In genomic region chr5:90050135-90050534, GRCh38 we compare ENCODE assay signal across 21 cellular contexts.
DNase-seq lines count a peak whose midpoint lies in the region; FAIRE-seq and TF ChIP-seq lines count a peak whose summit lies in the region.
"Had no signal": no experiment of that assay in that cellular context is flagged by ENCODE, and none has a peak within 500 bp of the region (broad histone marks: within the 10 kb centered on the region; RNA-seq: fewer than 3 reads in every experiment).

No MANE protein-coding gene starts in this region.

- TF ChIP-seq CTCF in MCF 10A (IDR thresholded peaks at IDR 0.05; ENCODE audit: unreplicated experiment), result no peak
- TF ChIP-seq CTCF in breast epithelium (IDR thresholded peaks at IDR 0.05), result no peak
- TF ChIP-seq CTCF in bronchial epithelial cell (IDR thresholded peaks at IDR 0.05; ENCODE audit: insufficient read depth, low read length, severe bottlenecking), result no peak

- no peaks in the 10 kb centered on the region for H3K4me1 Mint-ChIP-seq in MCF 10A (ENCODE audit: insufficient read depth, unreplicated experiment)
- H3K4me1 Mint-ChIP-seq in CD8-positive, alpha-beta memory T cell, result no peaks in the 10 kb centered on the region

- no peaks in the 10 kb centered on the region for H3K27me3 Mint-ChIP-seq in MCF 10A (ENCODE audit: insufficient read depth, unreplicated experiment)
- peaks cover 0 to 2% of the 10 kb centered on the region in 2 donors for H3K27me3 Mint-ChIP-seq in CD8-positive, alpha-beta memory T cell

- POLR2A ChIA-PET in MCF 10A (lab: Yijun Ruan, JAX), result no interaction called here
- POLR2A ChIA-PET in CD8-positive, alpha-beta memory T cell (lab: Charles Lee), result no interaction called here

- H3K4me3 Mint-ChIP-seq in MCF 10A (ENCODE audit: unreplicated experiment), result no peak overlapping the region
- H3K4me3 Mint-ChIP-seq in CD8-positive, alpha-beta memory T cell, result no peak overlapping the region
- H3K4me3 Mint-ChIP-seq: HFFc6 had no signal

- DNase-seq in MCF 10A (ENCODE audit: unreplicated experiment) (peak; percentile 0), breast epithelium (ENCODE audit: low spot score in 2 of 2) (no peak), bronchial epithelial cell (ENCODE audit: low read depth) (peak; percentile 57), occipital lobe (lab: John Stamatoyannopoulos, UW) (peak; percentile 10), dermis blood vessel endothelial cell (no peak), inferior parietal cortex (ENCODE audit: extremely low spot score) (no peak), medulla oblongata (ENCODE audit: extremely low spot score) (no peak)
- no peak for DNase-seq in CD8-positive, alpha-beta memory T cell
- DNase-seq: HFFc6, MG63, NCI-H1105 treated with DMSO at 0.1 percent for 48 hours, NCI-H1694 treated with DMSO at 0.1 percent for 48 hours, NCI-H2107, NCI-H345, NCI-H526, RPMI8226, SJCRH30 had no signal

- no TSS peak for BruUV-seq in MCF 10A (replicated peaks; lab: Mats Ljungman, UMichigan)

- no peak for FAIRE-seq in bronchial epithelial cell (lab: Jason Lieb, UNC)
- FAIRE-seq: GM19239, HepG2 had no signal

- no peaks in the 10 kb centered on the region for H3K36me3 Mint-ChIP-seq in MCF 10A (ENCODE audit: insufficient read depth, unreplicated experiment)
- H3K36me3 Mint-ChIP-seq in CD8-positive, alpha-beta memory T cell, result no peaks in the 10 kb centered on the region

- H3K9me3 Mint-ChIP-seq in MCF 10A (ENCODE audit: unreplicated experiment), result peaks cover 8% of the 10 kb centered on the region
- H3K9me3 Mint-ChIP-seq in CD8-positive, alpha-beta memory T cell, result peaks cover 2 to 7% (median 4%) of the 10 kb centered on the region in 5 donors

- H3K27ac Mint-ChIP-seq in MCF 10A (ENCODE audit: low read depth, unreplicated experiment), result no peak overlapping the region
- H3K27ac Mint-ChIP-seq in CD8-positive, alpha-beta memory T cell, result no peak overlapping the region
- H3K27ac Mint-ChIP-seq: HFFc6 had no signal

- no peak overlapping the region for H3K27ac ChIP-seq in breast epithelium
- H3K27ac ChIP-seq in CD8-positive, alpha-beta memory T cell (ENCODE audit: low read depth, low read length), result no peak overlapping the region
- H3K27ac ChIP-seq: BLaER1 treated with 17β-estradiol and CSF1 and Interleukin-3, amounts not matched to agents 10 nM and 100 nM; KMS-11; SJCRH30 had no signal

- H3K4me1 ChIP-seq in breast epithelium, result no peaks in the 10 kb centered on the region
- no peaks in the 10 kb centered on the region for H3K4me1 ChIP-seq in CD8-positive, alpha-beta memory T cell (ENCODE audit: insufficient read depth, low read length)
- H3K4me1 ChIP-seq: BLaER1 treated with 17β-estradiol and CSF1 and Interleukin-3, amounts not matched to agents 10 nM and 100 nM; SJCRH30 had no signal

- H3K36me3 ChIP-seq in breast epithelium, result no peaks in the 10 kb centered on the region
- H3K36me3 ChIP-seq in bronchial epithelial cell (ENCODE audit: control insufficient read depth, insufficient read depth, low read length), result no peaks in the 10 kb centered on the region
- no peaks in the 10 kb centered on the region for H3K36me3 ChIP-seq in CD8-positive, alpha-beta memory T cell (ENCODE audit: insufficient read depth, low read length)
- H3K36me3 ChIP-seq: BLaER1 treated with 17β-estradiol and CSF1 and Interleukin-3, amounts not matched to agents 10 nM and 100 nM; MG63; SJCRH30 had no signal

- H3K9me3 ChIP-seq in breast epithelium, result no peaks in the 10 kb centered on the region
- no peaks in the 10 kb centered on the region for H3K9me3 ChIP-seq in CD8-positive, alpha-beta memory T cell (ENCODE audit: low read length)
- H3K9me3 ChIP-seq: MG63, SJCRH30 had no signal

- H3K4me3 ChIP-seq in breast epithelium (no peak overlapping the region), bronchial epithelial cell (ENCODE audit: low read depth, low read length) (no peak overlapping the region)
- no peak overlapping the region for H3K4me3 ChIP-seq in CD8-positive, alpha-beta memory T cell (ENCODE audit: low read length)
- H3K4me3 ChIP-seq: BLaER1 treated with 17β-estradiol and CSF1 and Interleukin-3, amounts not matched to agents 10 nM and 100 nM; MG63; SJCRH30 had no signal

- intact Hi-C loops in MCF 10A (cut with micrococcal nuclease), result no loop called here
- intact Hi-C loops in breast epithelium (cut with DNase I; ENCODE audit: low total_unique reads), result no loop called here

- no peak for TF ChIP-seq POLR2A in breast epithelium (IDR thresholded peaks at IDR 0.05)

- no peaks in the 10 kb centered on the region for H3K27me3 ChIP-seq in breast epithelium
- no peaks in the 10 kb centered on the region for H3K27me3 ChIP-seq in bronchial epithelial cell (ENCODE audit: control insufficient read depth, insufficient read depth, low read length)
- H3K27me3 ChIP-seq in CD8-positive, alpha-beta memory T cell (ENCODE audit: insufficient read depth, low read length, poor library complexity, severe bottlenecking), result no peaks in the 10 kb centered on the region
- H3K27me3 ChIP-seq: BLaER1 treated with 17β-estradiol and CSF1 and Interleukin-3, amounts not matched to agents 10 nM and 100 nM; MG63; SJCRH30 had no signal

- CTCF ChIA-PET in MCF 10A (lab: Yijun Ruan, JAX), result no interaction called here
- CTCF ChIA-PET in CD8-positive, alpha-beta memory T cell (lab: Charles Lee), result no interaction called here

Comparison
In these comparisons a context has a peak if more than half of its experiments do, and no peak if none do; other contexts are left out.
1. DNase-seq: peak in MCF 10A (single experiment), bronchial epithelial cell (single experiment) and occipital lobe (single experiment); none in breast epithelium (0 of 2), dermis blood vessel endothelial cell (single experiment), CD8-positive, alpha-beta memory T cell (0 of 5), inferior parietal cortex (single experiment) and medulla oblongata (single experiment).